In genomic region chr6:154536922-154537449, GRCh38 we compare ENCODE assay signal across 1 cellular context.
TF ChIP-seq lines count a peak whose summit lies in the region.

No MANE protein-coding gene starts in this region.

TF ChIP-seq in HepG2, 621 proteins besides CTCF, POLR2A, EP300 and RAD21 (continued from another document):
- TF ChIP-seq TCF12 (IDR thresholded peaks at IDR 0.05) (no peak), TCF12 (CRISPR knock-in tag; IDR thresholded peaks at IDR 0.05) (no peak)
